In genomic region chr19:35029737-35030256, GRCh38 we compare ENCODE assay signal across 1 cellular context.
TF ChIP-seq lines count a peak whose summit lies in the region.

No MANE protein-coding gene starts in this region.

TF ChIP-seq in WTC11, 78 proteins besides CTCF, POLR2A, EP300 and RAD21 (continued from another document):
- no peak for TF ChIP-seq ZNF281 (CRISPR knock-in tag; IDR thresholded peaks at IDR 0.05)
- TF ChIP-seq ETV6 (CRISPR knock-in tag; IDR thresholded peaks at IDR 0.05) = no peak
- TF ChIP-seq PRDM15 (CRISPR knock-in tag; IDR thresholded peaks at IDR 0.05) = no peak
- peak; percentile 28; the same call in 1 of the 2 replicates for TF ChIP-seq AR (CRISPR knock-in tag; IDR thresholded peaks at IDR 0.05)
- no peak for TF ChIP-seq MYBL2 (CRISPR knock-in tag; IDR thresholded peaks at IDR 0.05)
- no peak for TF ChIP-seq OVOL2 (CRISPR knock-in tag; IDR thresholded peaks at IDR 0.05; ENCODE audit: borderline replicate concordance)
- TF ChIP-seq NFATC4 (CRISPR knock-in tag; IDR thresholded peaks at IDR 0.05) = peak; percentile 45; the same call in 1 of the 2 replicates
- no peak for TF ChIP-seq NFYB (CRISPR knock-in tag; conservative IDR thresholded peaks at IDR 0.05; ENCODE audit: low read depth)
- TF ChIP-seq NR3C1 (CRISPR knock-in tag; conservative IDR thresholded peaks at IDR 0.05; ENCODE audit: low read depth) = no peak
- no peak for TF ChIP-seq ZNF532 (CRISPR knock-in tag; IDR thresholded peaks at IDR 0.05; ENCODE audit: borderline replicate concordance)
- TF ChIP-seq ZMAT4 (CRISPR knock-in tag; IDR thresholded peaks at IDR 0.05) = peak; percentile 51; the same call in 1 of the 2 replicates
- no peak for TF ChIP-seq JAZF1 (CRISPR knock-in tag; IDR thresholded peaks at IDR 0.05)
- TF ChIP-seq ZNF219 (CRISPR knock-in tag; IDR thresholded peaks at IDR 0.05; ENCODE audit: borderline replicate concordance) = no peak
- no peak for TF ChIP-seq ZNF425 (CRISPR knock-in tag; conservative IDR thresholded peaks at IDR 0.05)
- TF ChIP-seq ZNF396 (CRISPR knock-in tag; IDR thresholded peaks at IDR 0.05; ENCODE audit: borderline replicate concordance) = no peak
- TF ChIP-seq ATF2 (CRISPR knock-in tag; IDR thresholded peaks at IDR 0.05; ENCODE audit: borderline replicate concordance, low read depth) = no peak
- TF ChIP-seq ZNF671 (CRISPR knock-in tag; IDR thresholded peaks at IDR 0.05) = 0 out of 2 replicates have a peak, but pooled peaks have one; percentile 9
- no peak for TF ChIP-seq TEAD4 (CRISPR knock-in tag; IDR thresholded peaks at IDR 0.05)
